Comparison of ENCODE assay signal across 8 cellular contexts in the genomic region with DNA sequence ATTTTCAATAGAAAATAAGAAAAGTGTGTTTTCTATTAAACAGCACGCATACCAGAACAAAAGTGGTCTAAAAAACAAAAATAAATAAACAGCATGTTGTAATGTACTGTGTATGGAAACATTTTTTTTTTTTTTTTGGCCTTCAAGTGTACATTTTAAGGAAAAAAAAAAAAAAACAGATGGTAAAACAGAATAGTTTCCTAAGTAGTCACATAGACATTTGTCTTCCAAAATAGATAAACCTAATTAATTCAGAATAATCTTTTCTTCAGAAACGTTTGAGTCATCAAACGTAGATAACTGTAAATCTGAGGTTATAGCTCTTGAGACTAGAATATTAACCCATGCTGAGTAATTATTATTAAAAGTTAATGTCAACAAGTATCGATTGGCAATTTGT. TPM values are rescaled to one million over a fixed set of nuclear protein-coding genes. Genes with fewer than 3 reads are reported as not detected.
DNase-seq lines count a peak whose midpoint lies in the region; ATAC-seq, FAIRE-seq and TF ChIP-seq lines count a peak whose summit lies in the region.

No MANE protein-coding gene starts in this region.

- peak; percentile 55 for DNase-seq in EH (ENCODE audit: low read depth)
- DNase-seq in T-cell: no peak
- peak; percentile 76 for DNase-seq in fibroblast of the aortic adventitia (ENCODE audit: low read depth)
- DNase-seq in prostate gland (ENCODE audit: low spot score): no peak
- DNase-seq in effector CD8-positive, alpha-beta T cell (lab: John Stamatoyannopoulos, UW): no peak
- DNase-seq in NCI-H1694 treated with DMSO at 0.1 percent for 48 hours (lab: John Stamatoyannopoulos, UW): no peak
- no peak for DNase-seq in small intestine

- H3K27me3 ChIP-seq in prostate gland (replicated peaks; ENCODE audit: insufficient read depth) (no peaks in the 10 kb centered on the region), small intestine (ENCODE audit: control insufficient read depth in 2 of 2, insufficient read depth in 2 of 2, low read length in 2 of 2) (peaks cover 0 to 5% of the 10 kb centered on the region in 2 donors)

- peak overlapping the region; percentile 39 to 69 (median 49) for H3K4me3 Mint-ChIP-seq in T-cell

- no peaks in the 10 kb centered on the region for H3K9me3 ChIP-seq in prostate gland
- no peaks in the 10 kb centered on the region for H3K9me3 ChIP-seq in small intestine (ENCODE audit: control insufficient read depth, low read depth)

- H3K27ac ChIP-seq in prostate gland (peak overlapping the region; percentile 71 to 79), small intestine (ENCODE audit: low read depth in 1 of 2, low read length in 1 of 2) (no peak overlapping the region)

- no peaks in the 10 kb centered on the region for H3K36me3 ChIP-seq in prostate gland
- H3K36me3 ChIP-seq in small intestine (ENCODE audit: control insufficient read depth in 2 of 2, insufficient read depth in 2 of 2, low read length in 2 of 2): no peaks in the 10 kb centered on the region

- peaks cover 6 to 9% (median 8%) of the 10 kb centered on the region in 3 donors for H3K4me1 Mint-ChIP-seq in T-cell

- POLR2A ChIA-PET in T-cell (lab: Charles Lee): no interaction called here

- WGBS in prostate gland: 25% methylated on average over 4 of the region's 4 CpGs
- WGBS in small intestine, 3 donors: 25 to 28% (median 26%) methylated on average over 4 of the region's 4 CpGs

- peaks cover 41 to 44% of the 10 kb centered on the region in 2 donors for H3K27me3 Mint-ChIP-seq in T-cell

- no peak for ATAC-seq in T-cell (replicated peaks in 1 of 4)
- no peak for ATAC-seq in HG03039 (IDR thresholded peaks at IDR 0.05; ENCODE audit: unreplicated experiment)

- no peak overlapping the region for H3K27ac Mint-ChIP-seq in T-cell

- no peaks in the 10 kb centered on the region for H3K36me3 Mint-ChIP-seq in T-cell

- no peak for TF ChIP-seq POLR2A in prostate gland (IDR thresholded peaks at IDR 0.05)

- no peak for FAIRE-seq in small intestine (lab: Jason Lieb, UNC)

- intact Hi-C loops in prostate gland (cut with DNase I): no loop called here

- no peaks in the 10 kb centered on the region for H3K4me1 ChIP-seq in prostate gland (replicated peaks)
- H3K4me1 ChIP-seq in small intestine (ENCODE audit: control insufficient read depth in 2 of 2, insufficient read depth in 1 of 2, low read depth in 1 of 2, low read length in 1 of 2): no peaks in the 10 kb centered on the region

- H3K9me3 Mint-ChIP-seq in T-cell: peaks cover 0 to 2% (median 0%) of the 10 kb centered on the region in 3 donors

- TF ChIP-seq CTCF in fibroblast of the aortic adventitia (IDR thresholded peaks at IDR 0.05; ENCODE audit: insufficient read depth, low read length): no peak
- no peak for TF ChIP-seq CTCF in prostate gland (IDR thresholded peaks at IDR 0.05)

- CTCF ChIA-PET in T-cell (lab: Charles Lee): no interaction called here

- H3K4me3 ChIP-seq in fibroblast of the aortic adventitia (ENCODE audit: low read depth, low read length): peak overlapping the region; percentile 70
- peak overlapping the region; percentile 46 for H3K4me3 ChIP-seq in prostate gland
- peak overlapping the region in 1 of 2 donors; percentile 15 for H3K4me3 ChIP-seq in small intestine (ENCODE audit: low read depth in 1 of 2, low read length in 2 of 2)

RNA-seq across cellular contexts. Expression of gene CFAP300, which starts 0.4 kb away (rescaled TPM):
- total RNA-seq in T-cell (not detected), fibroblast of the aortic adventitia (ENCODE audit: low replicate concordance) (4.1 and 12.7 TPM in 2 replicates), prostate gland (10 to 100 TPM in 1 of 2 donors, 1 to 10 TPM in 1; 4.0 to 24.0 TPM)
- polyA plus RNA-seq in small intestine: 1 to 10 TPM in 1 of 3 donors, under 1 TPM in 1, not detected in 1; 0.63 to 2.5 TPM

Comparison
In these comparisons a context has a peak if more than half of its experiments do, and no peak if none do; other contexts are left out.
1. DNase-seq: peak in EH (single experiment) and fibroblast of the aortic adventitia (single experiment); none in T-cell (0 of 34), prostate gland (single experiment), effector CD8-positive, alpha-beta T cell (single experiment), NCI-H1694 treated with DMSO at 0.1 percent for 48 hours (single experiment) and small intestine (single experiment).
2. H3K27ac ChIP-seq: peak in prostate gland (2 of 2); none in small intestine (0 of 2).